ENCODE assay signal across 25 cellular contexts in the genomic region with DNA sequence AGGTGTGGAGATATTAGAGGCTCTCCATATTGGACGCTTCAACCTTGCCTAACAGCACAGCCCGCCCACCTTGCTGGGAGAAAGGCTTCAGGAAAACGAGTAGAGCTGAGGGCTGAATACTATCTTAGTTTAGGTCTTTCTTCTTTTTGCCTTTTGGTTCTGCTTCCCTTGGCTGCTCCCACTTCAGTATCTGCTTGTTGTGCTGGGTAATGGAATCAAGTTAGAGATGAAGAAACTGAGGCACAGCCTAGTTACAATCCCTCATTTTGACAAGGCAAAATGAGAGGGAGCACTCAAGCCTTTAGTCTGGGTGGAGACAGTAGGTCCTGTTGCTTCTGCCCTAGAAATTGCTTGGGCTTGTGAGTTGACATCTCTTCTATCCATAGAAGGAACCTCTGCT.
"Had no signal": no experiment of that assay in that cellular context is flagged by ENCODE, and none has a peak within 500 bp of the region (broad histone marks: within the 10 kb centered on the region; RNA-seq: fewer than 3 reads in every experiment).

No MANE protein-coding gene starts in this region.

- H3K4me2 ChIP-seq: hepatocyte, smooth muscle cell had no signal

- H3K9me3 Mint-ChIP-seq: mesothelial cell of epicardium; naive thymus-derived CD4-positive, alpha-beta T cell; natural killer cell treated with Interleukin-12 subunit alpha and Interleukin-12 subunit beta and Interleukin-15 and Interleukin-18, amount 100 ng/mL, for 72 hours; stimulated activated naive B cell treated with anti-CD40 and anti-IgM and Interleukin-4, amounts not matched to agents 10 μg/mL and 1 μg/mL and 100 μg/mL, for 72 hours had no signal

- H3K36me3 Mint-ChIP-seq: mesothelial cell of epicardium had no signal

- H2AFZ ChIP-seq: hepatocyte, parathyroid adenoma had no signal

- H3K4me3 ChIP-seq: hepatocyte, left ventricle myocardium inferior, lung, mucosa of descending colon, psoas muscle, right atrium auricular region, right lobe of liver, smooth muscle cell, stomach, testis, thyroid gland, transverse colon, upper lobe of left lung had no signal

- H3K27ac Mint-ChIP-seq: mesothelial cell of epicardium; naive thymus-derived CD4-positive, alpha-beta T cell; natural killer cell treated with Interleukin-12 subunit alpha and Interleukin-12 subunit beta and Interleukin-15 and Interleukin-18, amount 100 ng/mL, for 72 hours; stimulated activated naive B cell treated with anti-CD40 and anti-IgM and Interleukin-4, amounts not matched to agents 10 μg/mL and 1 μg/mL and 100 μg/mL, for 72 hours had no signal

- H3K9ac ChIP-seq: parathyroid adenoma had no signal

- DNase-seq: islet precursor cell; left ventricle myocardium inferior; mesendoderm; mucosa of descending colon; naive thymus-derived CD4-positive, alpha-beta T cell; occipital lobe; psoas muscle; right lobe of liver; stimulated activated CD4-positive, alpha-beta T cell treated with anti-CD3 and anti-CD28 coated beads, Interleukin-1b, Interleukin-23, amount 100 ng/mL, for 48 hours; stimulated activated CD4-positive, alpha-beta T cell treated with anti-CD3 and anti-CD28 coated beads, Interleukin-2, amount 100 ng/mL, for 48 hours; stimulated activated naive B cell treated with anti-CD40 and anti-IgM and Interleukin-4, amounts not matched to agents 10 μg/mL and 1 μg/mL and 100 μg/mL, for 72 hours; stimulated activated naive CD8-positive, alpha-beta T cell treated with anti-CD3 and anti-CD28 coated beads, Interleukin-15, Interleukin-2, amounts not matched to agents 100 U/mL and 50 U/mL, for 24 hours; stomach; testis; thyroid gland; transverse colon; upper lobe of left lung had no signal

- H3K9me3 ChIP-seq: left ventricle myocardium inferior, mucosa of descending colon, neutrophil, psoas muscle, right atrium auricular region, right lobe of liver, stomach, testis, thyroid gland, transverse colon, upper lobe of left lung had no signal

- H3K27ac ChIP-seq: hepatocyte, left ventricle myocardium inferior, neutrophil, parathyroid adenoma, psoas muscle, right atrium auricular region, right lobe of liver, stomach, testis, thyroid gland, transverse colon, upper lobe of left lung had no signal

- ATAC-seq: mucosa of descending colon; naive thymus-derived CD4-positive, alpha-beta T cell; natural killer cell treated with Interleukin-12 subunit alpha and Interleukin-12 subunit beta and Interleukin-15 and Interleukin-18, amount 100 ng/mL, for 72 hours; psoas muscle; right lobe of liver; stimulated activated naive B cell treated with anti-CD40 and anti-IgM and Interleukin-4, amounts not matched to agents 10 μg/mL and 1 μg/mL and 100 μg/mL, for 72 hours; stimulated activated naive CD8-positive, alpha-beta T cell treated with anti-CD3 and anti-CD28 coated beads, Interleukin-15, Interleukin-2, amounts not matched to agents 100 U/mL and 50 U/mL, for 24 hours had no signal

- H3K27me3 ChIP-seq: right atrium auricular region, right lobe of liver, testis, thyroid gland, upper lobe of left lung had no signal

- H3K4me3 Mint-ChIP-seq: mesothelial cell of epicardium; naive thymus-derived CD4-positive, alpha-beta T cell; natural killer cell treated with Interleukin-12 subunit alpha and Interleukin-12 subunit beta and Interleukin-15 and Interleukin-18, amount 100 ng/mL, for 72 hours; stimulated activated naive B cell treated with anti-CD40 and anti-IgM and Interleukin-4, amounts not matched to agents 10 μg/mL and 1 μg/mL and 100 μg/mL, for 72 hours had no signal

- H3K36me3 ChIP-seq: left ventricle myocardium inferior, neutrophil, right atrium auricular region, right lobe of liver, stomach, thyroid gland, transverse colon, upper lobe of left lung had no signal

- H3K4me1 ChIP-seq: parathyroid adenoma, psoas muscle, right atrium auricular region, right lobe of liver, testis, thyroid gland, transverse colon had no signal

- H3K79me2 ChIP-seq: hepatocyte had no signal
